8 cellular contexts compared by ENCODE assay signal in the genomic region with DNA sequence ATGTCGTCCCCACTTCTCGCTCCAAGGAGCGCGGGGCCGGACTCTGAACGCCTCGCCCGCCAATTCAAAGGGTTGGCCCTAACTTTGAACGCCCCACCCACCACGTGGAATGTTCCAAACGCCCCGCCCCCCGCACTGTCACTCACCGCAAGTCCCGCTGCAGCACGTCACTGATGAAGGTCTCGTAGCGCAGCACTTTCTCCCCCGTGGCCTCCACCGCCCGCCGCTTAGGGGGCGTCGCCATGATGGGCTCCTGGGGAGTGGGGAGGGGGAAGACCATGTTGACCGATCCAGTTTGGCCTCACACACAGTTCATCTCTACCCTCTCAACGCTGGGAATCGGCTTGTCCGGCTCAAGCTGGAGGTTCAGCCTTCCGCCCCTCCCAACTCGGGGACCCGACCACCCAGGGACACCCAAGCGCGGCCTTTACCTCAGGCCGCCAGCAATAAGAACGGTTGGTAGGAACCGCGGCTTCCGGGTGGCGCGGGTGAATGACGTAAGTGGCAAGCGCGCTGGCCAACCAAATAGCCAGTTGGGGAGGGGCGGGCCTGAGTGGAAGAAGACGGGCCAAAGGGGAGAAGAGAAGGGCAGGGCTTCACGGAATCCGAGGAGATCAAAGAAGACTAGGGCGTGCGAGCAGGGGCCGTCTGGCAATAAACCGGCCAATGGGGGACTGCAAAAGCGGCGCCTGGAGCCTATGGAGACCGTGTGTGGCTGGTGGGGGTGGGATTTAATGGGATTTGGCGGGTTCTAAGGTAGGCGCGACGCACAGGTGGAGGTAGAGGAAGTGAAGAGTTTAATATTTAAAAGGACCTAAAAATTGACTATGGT. TPM values are rescaled to one million over a fixed set of nuclear protein-coding genes. Genes with fewer than 3 reads are reported as not detected.
DNase-seq lines count a peak whose midpoint lies in the region; ATAC-seq and TF ChIP-seq lines count a peak whose summit lies in the region.

A gene with protein sequence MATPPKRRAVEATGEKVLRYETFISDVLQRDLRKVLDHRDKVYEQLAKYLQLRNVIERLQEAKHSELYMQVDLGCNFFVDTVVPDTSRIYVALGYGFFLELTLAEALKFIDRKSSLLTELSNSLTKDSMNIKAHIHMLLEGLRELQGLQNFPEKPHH (minus strand): TSS at position 497 of the 832 bp plus-strand sequence. CDS start 253 bp downstream, at position 244.

- ATAC-seq in natural killer cell treated with Interleukin-12 subunit alpha and Interleukin-12 subunit beta and Interleukin-15 and Interleukin-18, amount 100 ng/mL, for 72 hours, result peak; percentile 92 to 94
- ATAC-seq in stimulated activated naive CD8-positive, alpha-beta T cell treated with anti-CD3 and anti-CD28 coated beads, Interleukin-15, Interleukin-2, amounts not matched to agents 100 U/mL and 50 U/mL, for 24 hours, result peak; percentile 88

- H3K9me3 Mint-ChIP-seq in natural killer cell treated with Interleukin-12 subunit alpha and Interleukin-12 subunit beta and Interleukin-15 and Interleukin-18, amount 100 ng/mL, for 72 hours, result no peaks in the 10 kb centered on the region

- DNase-seq in Daoy (ENCODE audit: low read depth), result peak; percentile 93
- DNase-seq in H4 (ENCODE audit: low spot score), result peak; percentile 95
- peak; percentile 84 for DNase-seq in activated T-helper 9 cell treated with anti-CD3 and anti-CD28 coated beads, Interleukin-2, amount 50 U/mL, for 16 hours (ENCODE audit: low read depth)
- DNase-seq in fibroblast of mammary gland (ENCODE audit: low read depth), result peak; percentile 93
- DNase-seq in natural killer cell treated with Interleukin-12 subunit alpha and Interleukin-12 subunit beta and Interleukin-15 and Interleukin-18, amount 100 ng/mL, for 72 hours (ENCODE audit: low spot score), result peak; percentile 94
- DNase-seq in stimulated activated naive CD8-positive, alpha-beta T cell treated with anti-CD3 and anti-CD28 coated beads, Interleukin-15, Interleukin-2, amounts not matched to agents 100 U/mL and 50 U/mL, for 24 hours, result peak; percentile 92

- no peaks in the 10 kb centered on the region for H3F3A ChIP-seq in Loucy (ENCODE audit: low read depth)

- peaks cover 24% of the 10 kb centered on the region for H3K4me1 ChIP-seq in Loucy (ENCODE audit: insufficient read depth, low read length, poor library complexity, severe bottlenecking)

- peak within 1 kb of the TSS; percentile 86 for H3K9ac ChIP-seq in Loucy (ENCODE audit: low read depth, low read length, poor library complexity, severe bottlenecking)

- peak within 1 kb of the TSS; percentile 90 for H3K4me2 ChIP-seq in Loucy (ENCODE audit: low read depth, low read length, poor library complexity, severe bottlenecking)

- TF ChIP-seq CTCF in Loucy (conservative IDR thresholded peaks at IDR 0.05; ENCODE audit: low read length) (no peak), fibroblast of mammary gland (conservative IDR thresholded peaks at IDR 0.05; ENCODE audit: control insufficient read depth, insufficient read depth, low read depth, low read length) (no peak)

- TF ChIP-seq POLR2A in Raji (IDR thresholded peaks at IDR 0.05; ENCODE audit: insufficient read depth, low read depth, low read length), result peak; percentile 66

- H3K36me3 Mint-ChIP-seq in natural killer cell treated with Interleukin-12 subunit alpha and Interleukin-12 subunit beta and Interleukin-15 and Interleukin-18, amount 100 ng/mL, for 72 hours, result peaks cover 12% of the 10 kb centered on the region

- peaks cover 25% of the 10 kb centered on the region for H3K79me2 ChIP-seq in Loucy (ENCODE audit: insufficient read depth, low read length)

- peak within 1 kb of the TSS; percentile 81 for H2AFZ ChIP-seq in Loucy (ENCODE audit: low read length)

- H3K9me2 ChIP-seq in Loucy (replicated peaks; ENCODE audit: low read depth, low read length), result no peaks in the 10 kb centered on the region

- peak within 1 kb of the TSS; percentile 89 for H3K4me3 Mint-ChIP-seq in natural killer cell treated with Interleukin-12 subunit alpha and Interleukin-12 subunit beta and Interleukin-15 and Interleukin-18, amount 100 ng/mL, for 72 hours

- H3K4me3 ChIP-seq in Loucy (ENCODE audit: low read length, poor library complexity, severe bottlenecking) (peak within 1 kb of the TSS; percentile 92), fibroblast of mammary gland (ENCODE audit: control insufficient read depth, low read depth, low read length) (peak within 1 kb of the TSS; percentile 65)

- H3K9me3 ChIP-seq in Loucy (ENCODE audit: insufficient read depth, low read depth, low read length), result no peaks in the 10 kb centered on the region

- H4K20me1 ChIP-seq in Loucy (ENCODE audit: insufficient read depth, low read length, poor library complexity, severe bottlenecking), result peaks cover 14% of the 10 kb centered on the region

- peaks cover 13 to 24% of the 10 kb centered on the region in 2 donors for H3K4me1 Mint-ChIP-seq in natural killer cell treated with Interleukin-12 subunit alpha and Interleukin-12 subunit beta and Interleukin-15 and Interleukin-18, amount 100 ng/mL, for 72 hours (ENCODE audit: low read depth in 2 of 2)

- peak within 1 kb of the TSS; percentile 96 to 97 for H3K27ac Mint-ChIP-seq in natural killer cell treated with Interleukin-12 subunit alpha and Interleukin-12 subunit beta and Interleukin-15 and Interleukin-18, amount 100 ng/mL, for 72 hours

- peaks cover 22% of the 10 kb centered on the region; the same call in 1 of the 2 replicates for H3K36me3 ChIP-seq in Loucy (ENCODE audit: insufficient read depth, low read length)

- H3K27me3 ChIP-seq in Loucy (ENCODE audit: insufficient read depth, low read length, poor library complexity, severe bottlenecking), result no peaks in the 10 kb centered on the region

- H3K27me3 Mint-ChIP-seq in natural killer cell treated with Interleukin-12 subunit alpha and Interleukin-12 subunit beta and Interleukin-15 and Interleukin-18, amount 100 ng/mL, for 72 hours, result no peaks in the 10 kb centered on the region

RNA-seq across cellular contexts. Expression of the gene that starts here (rescaled TPM):
- 145 TPM in 2 replicates for total RNA-seq in Daoy (2014; rRNA removed; shearing (Covaris generic))
- total RNA-seq in H4 (2014; rRNA removed; shearing (Covaris generic)), result 225 and 248 TPM in 2 replicates
- 100 to 1,000 TPM in 1 of 2 donors, 10 to 100 TPM in 1; 80.5 to 113 TPM for total RNA-seq in natural killer cell treated with Interleukin-12 subunit alpha and Interleukin-12 subunit beta and Interleukin-15 and Interleukin-18, amount 100 ng/mL, for 72 hours

Comparison
In these comparisons a context has a peak if more than half of its experiments do, and no peak if none do; other contexts are left out.
1. Peak in every context shown above with its lines: DNase-seq, ATAC-seq and H3K4me3 ChIP-seq.